Comparison of ENCODE assay signal across 1 cellular context in genomic region chr1:35567947-35568558, GRCh38.
TF ChIP-seq lines count a peak whose summit lies in the region.

No MANE protein-coding gene starts in this region.

TF ChIP-seq in H1, 55 proteins besides CTCF, POLR2A, EP300 and RAD21 (continued from another document):
- TF ChIP-seq PHF8 (conservative IDR thresholded peaks at IDR 0.05; ENCODE audit: low read depth, low read length) (no peak), GTF2F1 (IDR thresholded peaks at IDR 0.05; ENCODE audit: borderline replicate concordance, low read depth, low read length) (no peak), NANOG (IDR thresholded peaks at IDR 0.05; ENCODE audit: insufficient read depth, low read depth, low read length, poor library complexity, severe bottlenecking) (no peak), HDAC6 (IDR thresholded peaks at IDR 0.05; ENCODE audit: low read depth, low read length) (no peak), CTBP2 (IDR thresholded peaks at IDR 0.05; ENCODE audit: borderline replicate concordance, insufficient read depth, insufficient read length, low read length) (no peak), SP2 (IDR thresholded peaks at IDR 0.05; ENCODE audit: low read length) (no peak), ATF2 (IDR thresholded peaks at IDR 0.05; ENCODE audit: low read length) (no peak), SIN3A (conservative IDR thresholded peaks at IDR 0.05 in 1 of 2, IDR thresholded peaks at IDR 0.05 in 1 of 2; ENCODE audit: low read depth in 1 of 2, low read length in 2 of 2) (no peak)
